ENCODE assay signal across 8 cellular contexts in the genomic region with DNA sequence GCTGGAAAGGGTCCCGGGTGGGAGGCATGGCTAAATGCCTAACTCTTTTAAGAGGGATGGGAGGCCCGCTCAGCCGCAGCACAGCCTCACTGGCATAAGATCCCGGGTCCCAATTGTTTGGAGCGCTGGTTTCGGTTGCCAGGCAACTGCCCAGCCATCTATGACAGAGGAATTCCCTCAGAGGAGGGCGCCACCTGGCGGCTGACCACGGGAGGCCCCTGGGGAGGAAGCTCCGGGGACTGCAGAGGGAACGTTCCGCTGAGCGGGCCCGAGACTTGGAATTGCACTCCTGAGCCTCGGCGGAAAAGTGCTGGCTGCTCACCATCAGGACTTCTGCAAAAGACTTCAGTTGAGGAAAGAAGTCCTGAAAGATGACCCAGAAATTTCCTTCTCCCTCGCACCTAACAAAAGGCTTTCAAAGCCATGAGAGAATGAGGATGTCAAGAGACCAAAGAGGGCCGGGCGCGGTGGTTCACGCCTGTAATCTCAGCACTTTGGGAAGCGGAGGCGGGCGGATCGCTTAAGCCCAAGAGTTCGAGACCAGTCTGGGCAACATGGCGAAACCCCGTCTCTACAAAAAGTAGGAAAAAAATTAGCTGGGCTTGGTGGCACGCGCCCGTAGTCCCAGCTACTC. TPM values are rescaled to one million over a fixed set of nuclear protein-coding genes. Genes with fewer than 3 reads are reported as not detected.
DNase-seq lines count a peak whose midpoint lies in the region; ATAC-seq and TF ChIP-seq lines count a peak whose summit lies in the region.

No MANE protein-coding gene starts in this region.

- H3K27ac Mint-ChIP-seq in T-cell (peak overlapping the region; percentile 81 to 83), progenitor cell of endocrine pancreas (peak overlapping the region; percentile 35), type B pancreatic cell (peak overlapping the region; percentile 63)

- H3K4me3 ChIP-seq in adipocyte (ENCODE audit: low read length), result peak overlapping the region; percentile 71

- H3K9me3 ChIP-seq in adipocyte (ENCODE audit: control insufficient read depth, low read length), result no peaks in the 10 kb centered on the region

- H3K4me3 Mint-ChIP-seq in T-cell (peak overlapping the region; percentile 82 to 97 (median 84)), progenitor cell of endocrine pancreas (ENCODE audit: low read depth) (peak overlapping the region; percentile 61), type B pancreatic cell (peak overlapping the region; percentile 83)

- CTCF ChIA-PET in HEK293T (lab: Yijun Ruan, JAX) (interaction anchor here (0.6 to 3.8 kb wide), 16 partner anchors 8 to 443 kb away, joined by 3 to 30 read pairs (median 4); a partner anchor contains a TSS), T-cell (lab: Charles Lee) (interaction anchor here (0.5 to 5.4 kb wide), 13 partner anchors 11 to 497 kb away, joined by 3 to 73 read pairs (median 4); a partner anchor contains a TSS)

- peaks cover 0 to 5% of the 10 kb centered on the region in 2 donors for H3K27me3 Mint-ChIP-seq in T-cell
- peaks cover 56% of the 10 kb centered on the region for H3K27me3 Mint-ChIP-seq in progenitor cell of endocrine pancreas
- peaks cover 86% of the 10 kb centered on the region for H3K27me3 Mint-ChIP-seq in type B pancreatic cell

- H3K4me1 Mint-ChIP-seq in T-cell (peaks cover 28 to 32% (median 30%) of the 10 kb centered on the region in 3 donors), progenitor cell of endocrine pancreas (ENCODE audit: low read depth) (peaks cover 20% of the 10 kb centered on the region), type B pancreatic cell (ENCODE audit: unreplicated experiment) (peaks cover 10% of the 10 kb centered on the region)

- H3K9me3 Mint-ChIP-seq in T-cell (no peaks in the 10 kb centered on the region), progenitor cell of endocrine pancreas (ENCODE audit: low read depth) (no peaks in the 10 kb centered on the region), type B pancreatic cell (no peaks in the 10 kb centered on the region)

- DNase-seq in ELR (ENCODE audit: low read depth) (peak; percentile 92), HEK293T (ENCODE audit: extremely low spot score) (peak; percentile 97), NCI-H1105 treated with DMSO at 0.1 percent for 48 hours (lab: John Stamatoyannopoulos, UW) (peak; percentile 93), T-cell (peak; percentile 65 to 94 (median 83)), adipocyte (ENCODE audit: low read depth) (peak; percentile 95), left cardiac atrium (peak; percentile 95), progenitor cell of endocrine pancreas (ENCODE audit: low spot score, unreplicated experiment) (peak; percentile 97), type B pancreatic cell (ENCODE audit: extremely low spot score, unreplicated experiment) (peak; percentile 96)

- peak overlapping the region; percentile 5 for H3K9ac ChIP-seq in adipocyte (ENCODE audit: low read length)

- ATAC-seq in T-cell (replicated peaks in 1 of 4) (peak; percentile 50 to 63 (median 56)), left cardiac atrium (peak; percentile 97)

- POLR2A ChIA-PET in HEK293T (lab: Yijun Ruan, JAX), result interaction anchor here (1.5 to 5.6 kb wide), 2 partner anchors 12 to 22 kb away, joined by 5 to 64 read pairs; a partner anchor contains a TSS
- POLR2A ChIA-PET in T-cell (lab: Charles Lee), result interaction anchor here (0.6 to 1.2 kb wide), 4 partner anchors 9 to 23 kb away, joined by 3 to 6 read pairs (median 3); no protein-coding TSS in a partner anchor

- H3K36me3 ChIP-seq in adipocyte (ENCODE audit: control insufficient read depth, insufficient read depth, low read length, severe bottlenecking), result no peaks in the 10 kb centered on the region

- peaks cover 19% of the 10 kb centered on the region for H3K4me1 ChIP-seq in adipocyte (ENCODE audit: control insufficient read depth, insufficient read depth, low read length)

- H3K36me3 Mint-ChIP-seq in T-cell (no peaks in the 10 kb centered on the region), progenitor cell of endocrine pancreas (ENCODE audit: insufficient read depth) (no peaks in the 10 kb centered on the region), type B pancreatic cell (no peaks in the 10 kb centered on the region)

- H3K27me3 ChIP-seq in adipocyte (replicated peaks; ENCODE audit: control insufficient read depth, insufficient read depth, low read length), result peaks cover 15% of the 10 kb centered on the region

- intact Hi-C loops in left cardiac atrium (cut with DNase I), result loop anchor here in 1 of 2 donors (10.0 kb wide), 1 partner anchor 148 kb away; a partner anchor contains a TSS

- no peak for TF ChIP-seq CTCF in progenitor cell of endocrine pancreas (IDR thresholded peaks at IDR 0.05; ENCODE audit: unreplicated experiment)
- peak; percentile 99 for TF ChIP-seq CTCF in type B pancreatic cell (conservative IDR thresholded peaks at IDR 0.05)

TF ChIP-seq in HEK293T, 16 proteins besides CTCF, POLR2A, EP300 and RAD21:
- no peak for TF ChIP-seq ARNT (IDR thresholded peaks at IDR 0.05)
- TF ChIP-seq, protein P1, sequence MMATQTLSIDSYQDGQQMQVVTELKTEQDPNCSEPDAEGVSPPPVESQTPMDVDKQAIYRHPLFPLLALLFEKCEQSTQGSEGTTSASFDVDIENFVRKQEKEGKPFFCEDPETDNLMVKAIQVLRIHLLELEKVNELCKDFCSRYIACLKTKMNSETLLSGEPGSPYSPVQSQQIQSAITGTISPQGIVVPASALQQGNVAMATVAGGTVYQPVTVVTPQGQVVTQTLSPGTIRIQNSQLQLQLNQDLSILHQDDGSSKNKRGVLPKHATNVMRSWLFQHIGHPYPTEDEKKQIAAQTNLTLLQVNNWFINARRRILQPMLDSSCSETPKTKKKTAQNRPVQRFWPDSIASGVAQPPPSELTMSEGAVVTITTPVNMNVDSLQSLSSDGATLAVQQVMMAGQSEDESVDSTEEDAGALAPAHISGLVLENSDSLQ (IDR thresholded peaks at IDR 0.05), result no peak
- TF ChIP-seq LEF1 (IDR thresholded peaks at IDR 0.05; ENCODE audit: borderline replicate concordance), result peak; percentile 51; the same call in 1 of the 2 replicates

RNA-seq across cellular contexts. Expression of a gene that starts 1.1 kb away (rescaled TPM):
- total RNA-seq in T-cell (10 to 100 TPM in 4 of 5 donors, 1 to 10 TPM in 1; 8.1 to 21.4 (median 16.1) TPM), left cardiac atrium (under 1 TPM; 0.21 to 0.39 TPM), progenitor cell of endocrine pancreas (10.6 and 14.6 TPM in 2 replicates), type B pancreatic cell (ENCODE audit: low replicate concordance) (25.6 and 27.4 TPM in 2 replicates)

RNA-seq across cellular contexts. Expression of a gene that starts 22.2 kb away (rescaled TPM):
- 10 to 100 TPM; 33.2 to 55.1 (median 37.1) TPM for total RNA-seq in T-cell
- 10 to 100 TPM; 34.3 to 47.2 TPM for total RNA-seq in left cardiac atrium
- 24.7 and 27.1 TPM in 2 replicates for total RNA-seq in progenitor cell of endocrine pancreas
- total RNA-seq in type B pancreatic cell (ENCODE audit: low replicate concordance), result 29.6 and 38.8 TPM in 2 replicates

RNA-seq across cellular contexts. Expression of a gene that starts 37.0 kb away (rescaled TPM):
- total RNA-seq in T-cell (10 to 100 TPM in 2 of 5 donors, 1 to 10 TPM in 3; 8.7 to 19.4 (median 9.7) TPM), left cardiac atrium (10 to 100 TPM; 47.1 to 56.7 TPM), progenitor cell of endocrine pancreas (22.0 and 24.1 TPM in 2 replicates), type B pancreatic cell (ENCODE audit: low replicate concordance) (30.0 and 37.8 TPM in 2 replicates)

Comparison
In these comparisons a context has a peak if more than half of its experiments do, and no peak if none do; other contexts are left out.
1. Peak in every context shown above with its lines: DNase-seq, ATAC-seq and H3K4me3 ChIP-seq.